Comparison of ENCODE assay signal across 8 cellular contexts in genomic region chr5:79513519-79514390, GRCh38. TPM values are rescaled to one million over a fixed set of nuclear protein-coding genes. Genes with fewer than 3 reads are reported as not detected.
DNase-seq lines count a peak whose midpoint lies in the region; ATAC-seq and TF ChIP-seq lines count a peak whose summit lies in the region.

HOMER1 (minus strand) TSS chr5:79514134; CDS start chr5:79512774, 1,360 bp downstream.

- WGBS in esophagus muscularis mucosa = 0% methylated on average over 38 of the region's 102 CpGs

- DNase-seq in COR-L47 (lab: John Stamatoyannopoulos, UW) (peak; percentile 82), HK-2 (ENCODE audit: unreplicated experiment) (peak; percentile 76), OCI-M1 (lab: John Stamatoyannopoulos, UW) (peak; percentile 89), esophagus muscularis mucosa (ENCODE audit: extremely low spot score) (no peak), naive B cell (peak; percentile 67)
- DNase-seq in activated T-cell treated with anti-CD3 and anti-CD28 coated beads, Interleukin-2, amount 50 U/mL, for 72 hours = peak; percentile 80 to 81

- H3K9me3 Mint-ChIP-seq in activated T-cell treated with anti-CD3 and anti-CD28 coated beads, Interleukin-2, amount 50 U/mL, for 72 hours = no peaks in the 10 kb centered on the region
- peaks cover 0 to 11% (median 0%) of the 10 kb centered on the region in 7 donors for H3K9me3 Mint-ChIP-seq in naive B cell
- H3K9me3 Mint-ChIP-seq in stimulated activated memory B cell treated with anti-CD40 and anti-IgM and Interleukin-4, amounts not matched to agents 10 μg/mL and 1 μg/mL and 100 μg/mL, for 72 hours = no peaks in the 10 kb centered on the region

- TF ChIP-seq POLR2A in esophagus muscularis mucosa (IDR thresholded peaks at IDR 0.05; ENCODE audit: low read depth) = peak; percentile 55

- intact Hi-C loops in esophagus muscularis mucosa (cut with DNase I) = loop anchor here (5.0 to 10.0 kb wide), 2 partner anchors 99 to 279 kb away; partner anchors contain the start of genes JMY and TENT2

- no peak for TF ChIP-seq CTCF in esophagus muscularis mucosa (IDR thresholded peaks at IDR 0.05)

- H3K36me3 Mint-ChIP-seq in activated T-cell treated with anti-CD3 and anti-CD28 coated beads, Interleukin-2, amount 50 U/mL, for 72 hours (ENCODE audit: insufficient read depth in 2 of 2) = peaks cover 0 to 5% of the 10 kb centered on the region in 2 donors
- H3K36me3 Mint-ChIP-seq in naive B cell = peaks cover 0 to 7% of the 10 kb centered on the region in 2 donors
- no peaks in the 10 kb centered on the region for H3K36me3 Mint-ChIP-seq in stimulated activated memory B cell treated with anti-CD40 and anti-IgM and Interleukin-4, amounts not matched to agents 10 μg/mL and 1 μg/mL and 100 μg/mL, for 72 hours

- H3K9me3 ChIP-seq in esophagus muscularis mucosa = no peaks in the 10 kb centered on the region

- no peak for TF ChIP-seq EP300 in esophagus muscularis mucosa (IDR thresholded peaks at IDR 0.05)

- peaks cover 61% of the 10 kb centered on the region for H3K4me1 Mint-ChIP-seq in activated T-cell treated with anti-CD3 and anti-CD28 coated beads, Interleukin-2, amount 50 U/mL, for 72 hours (ENCODE audit: low read depth)
- peaks cover 16 to 25% (median 24%) of the 10 kb centered on the region in 3 donors for H3K4me1 Mint-ChIP-seq in naive B cell
- peaks cover 32% of the 10 kb centered on the region for H3K4me1 Mint-ChIP-seq in stimulated activated memory B cell treated with anti-CD40 and anti-IgM and Interleukin-4, amounts not matched to agents 10 μg/mL and 1 μg/mL and 100 μg/mL, for 72 hours

- peak within 1 kb of the TSS; percentile 93 to 97 for H3K4me3 Mint-ChIP-seq in activated T-cell treated with anti-CD3 and anti-CD28 coated beads, Interleukin-2, amount 50 U/mL, for 72 hours
- H3K4me3 Mint-ChIP-seq in naive B cell = peak within 1 kb of the TSS; percentile 95 to 100 (median 98)
- H3K4me3 Mint-ChIP-seq in stimulated activated memory B cell treated with anti-CD40 and anti-IgM and Interleukin-4, amounts not matched to agents 10 μg/mL and 1 μg/mL and 100 μg/mL, for 72 hours = peak within 1 kb of the TSS; percentile 87

- H3K27me3 ChIP-seq in esophagus muscularis mucosa = no peaks in the 10 kb centered on the region

- H3K27ac Mint-ChIP-seq in activated T-cell treated with anti-CD3 and anti-CD28 coated beads, Interleukin-2, amount 50 U/mL, for 72 hours = peak within 1 kb of the TSS; percentile 73
- peak within 1 kb of the TSS; percentile 99 to 100 (median 100) for H3K27ac Mint-ChIP-seq in naive B cell
- H3K27ac Mint-ChIP-seq in stimulated activated memory B cell treated with anti-CD40 and anti-IgM and Interleukin-4, amounts not matched to agents 10 μg/mL and 1 μg/mL and 100 μg/mL, for 72 hours = peak within 1 kb of the TSS; percentile 84

- ATAC-seq in GM19467 (IDR thresholded peaks at IDR 0.05; ENCODE audit: unreplicated experiment) (peak; percentile 46), naive B cell (ENCODE audit: low read depth in 2 of 2) (peak; percentile 56)
- peak; percentile 71 to 73 for ATAC-seq in activated T-cell treated with anti-CD3 and anti-CD28 coated beads, Interleukin-2, amount 50 U/mL, for 72 hours (replicated peaks in 1 of 2)
- peak; percentile 88 for ATAC-seq in stimulated activated memory B cell treated with anti-CD40 and anti-IgM and Interleukin-4, amounts not matched to agents 10 μg/mL and 1 μg/mL and 100 μg/mL, for 72 hours

- H3K27ac ChIP-seq in esophagus muscularis mucosa (replicated peaks in 1 of 4) = peak within 1 kb of the TSS; percentile 95 to 100 (median 97)

- H3K36me3 ChIP-seq in esophagus muscularis mucosa = no peaks in the 10 kb centered on the region

- H3K27me3 Mint-ChIP-seq in activated T-cell treated with anti-CD3 and anti-CD28 coated beads, Interleukin-2, amount 50 U/mL, for 72 hours (ENCODE audit: low read depth) = peaks cover 17% of the 10 kb centered on the region
- peaks cover 20 to 49% (median 35%) of the 10 kb centered on the region in 3 donors for H3K27me3 Mint-ChIP-seq in naive B cell
- no peaks in the 10 kb centered on the region for H3K27me3 Mint-ChIP-seq in stimulated activated memory B cell treated with anti-CD40 and anti-IgM and Interleukin-4, amounts not matched to agents 10 μg/mL and 1 μg/mL and 100 μg/mL, for 72 hours

- peak within 1 kb of the TSS; percentile 74 to 97 (median 89) for H3K4me3 ChIP-seq in esophagus muscularis mucosa

- peaks cover 0 to 49% (median 37%) of the 10 kb centered on the region in 4 donors for H3K4me1 ChIP-seq in esophagus muscularis mucosa

RNA-seq across cellular contexts. Expression of gene HOMER1, which starts in this region (rescaled TPM):
- 1 to 10 TPM; 7.3 to 9.7 TPM for total RNA-seq in activated T-cell treated with anti-CD3 and anti-CD28 coated beads, Interleukin-2, amount 50 U/mL, for 72 hours
- total RNA-seq in esophagus muscularis mucosa = 10 to 100 TPM; 11.2 to 19.5 (median 19.3) TPM
- polyA plus RNA-seq in naive B cell (ENCODE audit: low read depth in 6 of 6) = 1 to 10 TPM in 4 of 6 donors, under 1 TPM in 2; 0.42 to 4.4 (median 2.0) TPM
